Comparison of ENCODE assay signal across 18 cellular contexts in the genomic region with DNA sequence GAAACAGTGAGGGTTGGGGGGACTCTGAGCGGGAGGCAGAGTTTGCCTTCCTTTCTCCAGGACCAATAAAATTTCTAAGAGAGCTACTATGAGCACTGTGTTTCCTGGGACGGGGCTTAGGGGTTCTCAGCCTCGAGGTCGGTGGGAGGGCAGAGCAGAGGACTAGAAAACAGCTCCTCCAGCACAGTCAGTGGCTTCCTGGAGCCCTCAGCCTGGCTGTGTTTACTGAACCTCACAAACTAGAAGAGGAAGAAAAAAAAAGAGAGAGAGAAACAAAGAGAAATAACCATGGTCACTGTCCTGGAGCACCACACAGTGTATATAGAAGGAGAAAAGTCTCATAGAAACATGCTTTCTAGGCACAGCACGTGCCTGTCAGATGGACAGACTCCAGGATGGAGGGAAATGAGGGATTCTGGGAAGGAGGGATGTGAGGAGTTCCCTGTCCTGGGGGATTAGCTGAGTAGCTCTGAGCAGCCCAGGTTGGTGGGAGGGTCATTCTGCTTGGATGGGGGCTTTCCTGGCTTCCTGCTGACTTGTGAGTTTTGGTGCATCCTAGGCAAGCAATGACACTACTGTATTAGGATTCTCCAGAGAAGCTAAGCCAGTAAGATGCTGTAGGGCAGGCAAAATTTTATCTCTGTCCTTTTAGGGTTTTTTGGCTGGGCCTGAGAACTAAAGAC. TPM values are rescaled to one million over a fixed set of nuclear protein-coding genes. Genes with fewer than 3 reads are reported as not detected.
DNase-seq lines count a peak whose midpoint lies in the region; ATAC-seq, FAIRE-seq and TF ChIP-seq lines count a peak whose summit lies in the region.
"Had no signal": no experiment of that assay in that cellular context is flagged by ENCODE, and none has a peak within 500 bp of the region (broad histone marks: within the 10 kb centered on the region; RNA-seq: fewer than 3 reads in every experiment).

No MANE protein-coding gene starts in this region.

- TF ChIP-seq CTCF in Peyer's patch (IDR thresholded peaks at IDR 0.05) (no peak), H1 (IDR thresholded peaks at IDR 0.05; ENCODE audit: control extremely low read depth in 1 of 3, insufficient read depth in 1 of 3, low read depth in 1 of 3, low read length in 3 of 3) (no peak)

- H3K36me3 Mint-ChIP-seq in activated naive CD4-positive, alpha-beta T cell treated with anti-CD3 and anti-CD28 coated beads, Interleukin-2, amount 50 U/mL, for 24 hours: peaks cover 10% of the 10 kb centered on the region
- H3K36me3 Mint-ChIP-seq in stimulated activated memory B cell treated with anti-CD40 and anti-IgM and Interleukin-4, amounts not matched to agents 10 μg/mL and 1 μg/mL and 100 μg/mL, for 72 hours: peaks cover 30% of the 10 kb centered on the region

- no peak for ATAC-seq in stimulated activated memory B cell treated with anti-CD40 and anti-IgM and Interleukin-4, amounts not matched to agents 10 μg/mL and 1 μg/mL and 100 μg/mL, for 72 hours
- no peak for ATAC-seq in HG03097 (IDR thresholded peaks at IDR 0.05; ENCODE audit: low FRiP score, unreplicated experiment)

- TF ChIP-seq EP300 in H1 (IDR thresholded peaks at IDR 0.05; ENCODE audit: borderline replicate concordance in 1 of 2, low read depth in 2 of 2, low read length in 2 of 2): no peak

- peak overlapping the region in 1 of 4 donors; percentile 86 for H3K27ac ChIP-seq in Peyer's patch
- H3K27ac ChIP-seq in H1 (ENCODE audit: low read depth, low read length): no peak overlapping the region

- WGBS in H1 (ENCODE audit: extremely low coverage in 1 of 2, insufficient coverage in 1 of 2, insufficient read length in 1 of 2, insufficient replicate concordance in 2 of 2, low coverage in 1 of 2, low lambda C conversion rate in 2 of 2, missing lambda C conversion rate in 1 of 2), 2 experiments: 78% methylated on average over 5 of the region's 5 CpGs; no CpG with 5 or more reads in 1 of the 2 experiments

- no peak overlapping the region for H4K91ac ChIP-seq in H1 (replicated peaks; ENCODE audit: insufficient read length, low read length)

- no peaks in the 10 kb centered on the region for H3K9me3 ChIP-seq in Peyer's patch
- no peaks in the 10 kb centered on the region for H3K9me3 ChIP-seq in H1 (ENCODE audit: insufficient read depth in 2 of 2, low read depth in 1 of 2, low read length in 1 of 2)
- H3K9me3 ChIP-seq: MG63 had no signal

- H2BK5ac ChIP-seq in H1 (ENCODE audit: low read depth, low read length): no peak overlapping the region

- no peak overlapping the region for H3K18ac ChIP-seq in H1 (ENCODE audit: extremely low read depth, low read length)

- no peak overlapping the region for H4K5ac ChIP-seq in H1 (ENCODE audit: insufficient read length, low read depth, low read length)

- H3K4me3 ChIP-seq in Peyer's patch: no peak overlapping the region
- H3K4me3 ChIP-seq in H1 (ENCODE audit: extremely low read depth in 1 of 4, insufficient read depth in 2 of 4, low read depth in 3 of 4, low read length in 4 of 4): no peak overlapping the region
- H3K4me3 ChIP-seq: MG63 had no signal

- H3K4ac ChIP-seq in H1 (replicated peaks; ENCODE audit: insufficient read length, low read depth, low read length): no peak overlapping the region

- H4K8ac ChIP-seq in H1 (ENCODE audit: extremely low read depth, insufficient read depth, low read length): no peak overlapping the region

- no peak overlapping the region for H3K56ac ChIP-seq in H1 (replicated peaks; ENCODE audit: insufficient read length, low read depth, low read length)

- POLR2A ChIA-PET in H1 (lab: Charles Lee; ENCODE audit: partially characterized antibody): interaction anchor here (0.6 to 6.7 kb wide), 12 partner anchors 8 to 237 kb away, joined by 3 to 71 read pairs (median 4); no protein-coding TSS in a partner anchor

- no peak overlapping the region for H2AFZ ChIP-seq in H1 (ENCODE audit: low read length)

- no peak for DNase-seq in activated naive CD4-positive, alpha-beta T cell (lab: John Stamatoyannopoulos, UW)
- DNase-seq in Peyer's patch (peak in 2 of 3 donors; percentile 61 to 62), H1 (ENCODE audit: low read depth in 1 of 2, low spot score in 2 of 2) (no peak), amygdala (lab: John Stamatoyannopoulos, UW) (no peak), T-helper 2 cell (no peak)
- DNase-seq: activated CD4-positive, alpha-beta T cell treated with anti-CD3 and anti-CD28 coated beads, Interleukin-2, amount 50 U/mL, for 4 hours; EL; islet precursor cell; MG63; midbrain; stimulated activated CD4-positive, alpha-beta T cell treated with anti-CD3 and anti-CD28 coated beads, Interleukin-2, amount 100 ng/mL, for 24 hours had no signal

- CTCF ChIA-PET in H1 (lab: Charles Lee; ENCODE audit: partially characterized antibody): interaction anchor here (0.7 to 1.3 kb wide), 3 partner anchors 27 to 251 kb away, joined by 3 read pairs; no protein-coding TSS in a partner anchor

- H3K79me1 ChIP-seq in H1 (ENCODE audit: low read depth, low read length): peaks cover 10% of the 10 kb centered on the region

- no peak overlapping the region for H3K4me3 Mint-ChIP-seq in activated naive CD4-positive, alpha-beta T cell treated with anti-CD3 and anti-CD28 coated beads, Interleukin-2, amount 50 U/mL, for 24 hours
- peak overlapping the region; percentile 19 for H3K4me3 Mint-ChIP-seq in stimulated activated memory B cell treated with anti-CD40 and anti-IgM and Interleukin-4, amounts not matched to agents 10 μg/mL and 1 μg/mL and 100 μg/mL, for 72 hours

- no peak for FAIRE-seq in H1 (lab: Jason Lieb, UNC)
- FAIRE-seq: frontal cortex had no signal

- H2BK120ac ChIP-seq in H1 (replicated peaks; ENCODE audit: low read depth, low read length): no peak overlapping the region

- no peak overlapping the region for H2AK5ac ChIP-seq in H1 (ENCODE audit: low read depth, low read length)

- no peak overlapping the region for H2BK15ac ChIP-seq in H1 (ENCODE audit: low read length)

- H3K4me1 ChIP-seq in Peyer's patch (peaks cover 0 to 28% (median 16%) of the 10 kb centered on the region in 4 donors), H1 (replicated peaks in 1 of 4; ENCODE audit: control insufficient read depth in 3 of 4, insufficient read depth in 4 of 4, low read length in 3 of 4) (peaks cover 3 to 28% (median 15%) of the 10 kb centered on the region in 4 experiments)

- no peak overlapping the region for H3K9ac ChIP-seq in H1 (replicated peaks in 1 of 4; ENCODE audit: extremely low read depth in 1 of 4, low read depth in 3 of 4, low read length in 3 of 4)

- H3K23ac ChIP-seq in H1 (ENCODE audit: insufficient read length): no peak overlapping the region

- H3K27me3 Mint-ChIP-seq in activated naive CD4-positive, alpha-beta T cell treated with anti-CD3 and anti-CD28 coated beads, Interleukin-2, amount 50 U/mL, for 24 hours: no peaks in the 10 kb centered on the region
- H3K27me3 Mint-ChIP-seq in stimulated activated memory B cell treated with anti-CD40 and anti-IgM and Interleukin-4, amounts not matched to agents 10 μg/mL and 1 μg/mL and 100 μg/mL, for 72 hours: no peaks in the 10 kb centered on the region

- H3K27me3 ChIP-seq in Peyer's patch (no peaks in the 10 kb centered on the region), H1 (replicated peaks in 1 of 4; ENCODE audit: control insufficient read depth in 3 of 4, extremely low read depth in 1 of 4, insufficient read depth in 3 of 4, low read length in 3 of 4) (no peaks in the 10 kb centered on the region; a peak in 1 of 7 replicates)
- H3K27me3 ChIP-seq: MG63 had no signal

- no peak overlapping the region for H3K4me2 ChIP-seq in H1 (ENCODE audit: insufficient read depth in 1 of 2, low read depth in 2 of 2, low read length in 2 of 2)

- H3K4me1 Mint-ChIP-seq in activated naive CD4-positive, alpha-beta T cell treated with anti-CD3 and anti-CD28 coated beads, Interleukin-2, amount 50 U/mL, for 24 hours: peaks cover 31% of the 10 kb centered on the region
- H3K4me1 Mint-ChIP-seq in stimulated activated memory B cell treated with anti-CD40 and anti-IgM and Interleukin-4, amounts not matched to agents 10 μg/mL and 1 μg/mL and 100 μg/mL, for 72 hours: peaks cover 71% of the 10 kb centered on the region

- H3K9me3 Mint-ChIP-seq in activated naive CD4-positive, alpha-beta T cell treated with anti-CD3 and anti-CD28 coated beads, Interleukin-2, amount 50 U/mL, for 24 hours: no peaks in the 10 kb centered on the region
- H3K9me3 Mint-ChIP-seq in stimulated activated memory B cell treated with anti-CD40 and anti-IgM and Interleukin-4, amounts not matched to agents 10 μg/mL and 1 μg/mL and 100 μg/mL, for 72 hours: peaks cover 6% of the 10 kb centered on the region

- no peak overlapping the region for H2BK12ac ChIP-seq in H1 (ENCODE audit: low read depth, low read length)

- peak overlapping the region; percentile 14 for H3K27ac Mint-ChIP-seq in activated naive CD4-positive, alpha-beta T cell treated with anti-CD3 and anti-CD28 coated beads, Interleukin-2, amount 50 U/mL, for 24 hours
- peak overlapping the region; percentile 98 for H3K27ac Mint-ChIP-seq in stimulated activated memory B cell treated with anti-CD40 and anti-IgM and Interleukin-4, amounts not matched to agents 10 μg/mL and 1 μg/mL and 100 μg/mL, for 72 hours

- TF ChIP-seq RAD21 in H1 (IDR thresholded peaks at IDR 0.05 in 1 of 2, conservative IDR thresholded peaks at IDR 0.05 in 1 of 2; ENCODE audit: low read depth in 2 of 2, low read length in 2 of 2): no peak

- no peak for TF ChIP-seq POLR2A in Peyer's patch (IDR thresholded peaks at IDR 0.05)
- peak; percentile 52 to 70 for TF ChIP-seq POLR2A in H1 (IDR thresholded peaks at IDR 0.05; ENCODE audit: control extremely low read depth in 1 of 2, low read depth in 2 of 2, low read length in 2 of 2)

- no peak overlapping the region for H3K14ac ChIP-seq in H1 (ENCODE audit: insufficient read length)

- no peak overlapping the region for H2BK20ac ChIP-seq in H1 (ENCODE audit: low read length)

- H3K36me3 ChIP-seq in Peyer's patch (peaks cover 0 to 9% (median 0%) of the 10 kb centered on the region in 3 donors), H1 (ENCODE audit: control insufficient read depth in 2 of 4, insufficient read depth in 4 of 4, low read length in 3 of 4) (peaks cover 6 to 34% (median 21%) of the 10 kb centered on the region in 4 experiments; a peak in 6 of 8 replicates)

- peaks cover 8 to 10% of the 10 kb centered on the region in 2 experiments for H4K20me1 ChIP-seq in H1 (replicated peaks in 1 of 2; ENCODE audit: control insufficient read depth in 1 of 2, insufficient read depth in 2 of 2, low read length in 2 of 2)

- peaks cover 5% of the 10 kb centered on the region; the same call in 1 of the 2 replicates for H3K23me2 ChIP-seq in H1 (ENCODE audit: low read depth, low read length)

- peaks cover 0 to 27% of the 10 kb centered on the region in 2 experiments; a peak in 2 of 4 replicates for H3K79me2 ChIP-seq in H1 (ENCODE audit: control insufficient read depth in 1 of 2, insufficient read depth in 2 of 2, low read length in 2 of 2)

RNA-seq across cellular contexts. Expression of gene GSTP1, which starts 3.1 kb away (rescaled TPM):
- 100 to 1,000 TPM; 237 to 451 (median 419) TPM for total RNA-seq in Peyer's patch
- 1,454 and 1,516 TPM in 2 replicates for total RNA-seq in H1 (2021; fragmentation: NEBNext Ultra II Directional; extraction: Animal tissue kit (Norgen Biotek cat#: 25700))
- polyA plus RNA-seq in H1 (2011; rRNA removed): 3,329 and 3,697 TPM in 2 replicates
- polyA plus RNA-seq in H1 (2011; cell fraction: cytosol; rRNA removed): 2,378 TPM
- 2,569 TPM for polyA plus RNA-seq in H1 (2011; cell fraction: nucleus; rRNA removed)
- 1,993 to 2,737 TPM (median 2,451 TPM) in 4 replicates for polyA plus RNA-seq in H1 (2012, experiment 1 of 2)
- polyA plus RNA-seq in H1 (2012, experiment 2 of 2): 3,069 TPM
- polyA plus RNA-seq in H1 (2013, experiment 1 of 2): 1,370 TPM
- polyA plus RNA-seq in H1 (2013, experiment 2 of 2): 1,386 TPM
- polyA minus RNA-seq in H1 (2011; rRNA and poly(A)+ RNA removed): 842 and 1,024 TPM in 2 replicates
- 714 TPM for polyA minus RNA-seq in H1 (2011; cell fraction: cytosol; rRNA and poly(A)+ RNA removed)
- 749 TPM for polyA minus RNA-seq in H1 (2011; cell fraction: nucleus; rRNA and poly(A)+ RNA removed)

RNA-seq across cellular contexts. Expression of gene NDUFV1, which starts 20.0 kb away (rescaled TPM):
- total RNA-seq in Peyer's patch: 100 to 1,000 TPM; 297 to 532 (median 329) TPM
- total RNA-seq in H1 (2021; fragmentation: NEBNext Ultra II Directional; extraction: Animal tissue kit (Norgen Biotek cat#: 25700)): 131 TPM in 2 replicates
- polyA plus RNA-seq in H1 (2011; rRNA removed): 125 and 192 TPM in 2 replicates
- 152 TPM for polyA plus RNA-seq in H1 (2011; cell fraction: cytosol; rRNA removed)
- polyA plus RNA-seq in H1 (2011; cell fraction: nucleus; rRNA removed): 304 TPM
- polyA plus RNA-seq in H1 (2012, experiment 1 of 2): 89.8 to 192 TPM (median 174 TPM) in 4 replicates
- 101 TPM for polyA plus RNA-seq in H1 (2012, experiment 2 of 2)
- polyA plus RNA-seq in H1 (2013, experiment 1 of 2): 72.0 TPM
- 62.7 TPM for polyA plus RNA-seq in H1 (2013, experiment 2 of 2)
- polyA minus RNA-seq in H1 (2011; rRNA and poly(A)+ RNA removed): 60.2 and 75.0 TPM in 2 replicates
- 98.5 TPM for polyA minus RNA-seq in H1 (2011; cell fraction: cytosol; rRNA and poly(A)+ RNA removed)
- 80.7 TPM for polyA minus RNA-seq in H1 (2011; cell fraction: nucleus; rRNA and poly(A)+ RNA removed)

RNA-seq across cellular contexts. Expression of gene NUDT8, which starts 43.0 kb away (rescaled TPM):
- total RNA-seq in Peyer's patch: 10 to 100 TPM in 3 of 4 donors, 1 to 10 TPM in 1; 5.0 to 64.1 (median 45.4) TPM
- 8.3 and 8.9 TPM in 2 replicates for total RNA-seq in H1 (2021; fragmentation: NEBNext Ultra II Directional; extraction: Animal tissue kit (Norgen Biotek cat#: 25700))
- polyA plus RNA-seq in H1 (2011; rRNA removed): 7.2 and 11.0 TPM in 2 replicates
- polyA plus RNA-seq in H1 (2011; cell fraction: cytosol; rRNA removed): 6.0 TPM
- 11.8 TPM for polyA plus RNA-seq in H1 (2011; cell fraction: nucleus; rRNA removed)
- 4.1 to 12.0 TPM (median 10.6 TPM) in 4 replicates for polyA plus RNA-seq in H1 (2012, experiment 1 of 2)
- 8.1 TPM for polyA plus RNA-seq in H1 (2012, experiment 2 of 2)
- 4.7 TPM for polyA plus RNA-seq in H1 (2013, experiment 1 of 2)
- polyA plus RNA-seq in H1 (2013, experiment 2 of 2): 4.5 TPM
- polyA minus RNA-seq in H1 (2011; rRNA and poly(A)+ RNA removed): 1.5 and 1.6 TPM in 2 replicates
- 2.3 TPM for polyA minus RNA-seq in H1 (2011; cell fraction: cytosol; rRNA and poly(A)+ RNA removed)
- polyA minus RNA-seq in H1 (2011; cell fraction: nucleus; rRNA and poly(A)+ RNA removed): 6.0 TPM

RNA-seq across cellular contexts. Expression of gene TBX10, which starts 52.9 kb away (rescaled TPM):
- total RNA-seq in Peyer's patch: 10 to 100 TPM in 3 of 4 donors, not detected in 1; 16.9 to 82.5 (median 64.1) TPM
- not detected in 2 replicates for total RNA-seq in H1 (2021; fragmentation: NEBNext Ultra II Directional; extraction: Animal tissue kit (Norgen Biotek cat#: 25700))
- 0.09 and 0.17 TPM in 2 replicates for polyA plus RNA-seq in H1 (2011; rRNA removed)
- not detected for polyA plus RNA-seq in H1 (2011; cell fraction: cytosol; rRNA removed)
- not detected for polyA plus RNA-seq in H1 (2011; cell fraction: nucleus; rRNA removed)
- polyA plus RNA-seq in H1 (2012, experiment 1 of 2): 0.34 to 0.86 TPM (median 0.56 TPM) in 4 replicates
- polyA plus RNA-seq in H1 (2012, experiment 2 of 2): 0.25 TPM
- 0.10 TPM for polyA plus RNA-seq in H1 (2013, experiment 1 of 2)
- polyA plus RNA-seq in H1 (2013, experiment 2 of 2): 0.07 TPM
- polyA minus RNA-seq in H1 (2011; rRNA and poly(A)+ RNA removed): 0.16 TPM in 1 of 2 replicates, not detected in the other
- not detected for polyA minus RNA-seq in H1 (2011; cell fraction: cytosol; rRNA and poly(A)+ RNA removed)
- not detected for polyA minus RNA-seq in H1 (2011; cell fraction: nucleus; rRNA and poly(A)+ RNA removed)
- total RNA-seq: frontal cortex; H4; pulmonary artery endothelial cell; T-helper 1 cell treated with Interleukin-12 subunit alpha and Interleukin-12 subunit beta and Interleukin-4 antibody, amounts not matched to agents 30 ng/mL and 1 ng/mL, for 36 hours had no signal

Comparison
In these comparisons a context has a peak if more than half of its experiments do, and no peak if none do; other contexts are left out.
1. DNase-seq: peak in Peyer's patch (2 of 3); none in activated naive CD4-positive, alpha-beta T cell (0 of 4), H1 (0 of 2), amygdala (0 of 56) and T-helper 2 cell (0 of 5).
2. POLR2A ChIP-seq: peak in H1 (2 of 2); none in Peyer's patch (0 of 2).